ENCODE assay signal across 10 cellular contexts in genomic region chr21:45322231-45322959, GRCh38. TPM values are rescaled to one million over a fixed set of nuclear protein-coding genes. Genes with fewer than 3 reads are reported as not detected.
A peak's percentile ranks its signal among the peaks of the same experiment; 100 is the strongest.
DNase-seq lines count a peak whose midpoint lies in the region; ATAC-seq and TF ChIP-seq lines count a peak whose summit lies in the region.
"Had no signal": no experiment of that assay in that cellular context is flagged by ENCODE, and none has a peak within 500 bp of the region (broad histone marks: within the 10 kb centered on the region; RNA-seq: fewer than 3 reads in every experiment).

No MANE protein-coding gene starts in this region.

- H3K4me1 ChIP-seq in esophagus muscularis mucosa (peaks cover 53 to 85% (median 81%) of the 10 kb centered on the region in 4 donors), thoracic aorta (ENCODE audit: control insufficient read depth in 1 of 2, low read depth in 2 of 2) (peaks cover 33 to 78% of the 10 kb centered on the region in 2 donors)

- H3K27me3 Mint-ChIP-seq in activated T-cell treated with anti-CD3 and anti-CD28 coated beads, Interleukin-2, amount 50 U/mL, for 24 hours, result no peaks in the 10 kb centered on the region

- TF ChIP-seq CTCF in esophagus muscularis mucosa (IDR thresholded peaks at IDR 0.05) (no peak), thoracic aorta (IDR thresholded peaks at IDR 0.05) (peak; percentile 12), GM13977 (IDR thresholded peaks at IDR 0.05; ENCODE audit: extremely low read depth, insufficient read depth, missing control alignments) (no peak)

- no peak for TF ChIP-seq POLR2A in esophagus muscularis mucosa (IDR thresholded peaks at IDR 0.05; ENCODE audit: low read depth)

- H3K36me3 Mint-ChIP-seq in activated T-cell treated with anti-CD3 and anti-CD28 coated beads, Interleukin-2, amount 50 U/mL, for 24 hours (ENCODE audit: low read depth), result no peaks in the 10 kb centered on the region

- in situ Hi-C loops in GM13977 (cut with MboI; ENCODE audit: low pct_unique_long_range_greater_than_20kb, low sequenced_read_pairs, unreplicated experiment), result no loop called here

- whole genome bisulfite sequencing in esophagus muscularis mucosa, result 79% methylated on average over 24 of the region's 24 CpGs

- peak overlapping the region; percentile 19 for H3K27ac Mint-ChIP-seq in activated T-cell treated with anti-CD3 and anti-CD28 coated beads, Interleukin-2, amount 50 U/mL, for 24 hours

- ATAC-seq in thoracic aorta (ENCODE audit: insufficient number of reproducible peaks, low FRiP score, low read depth), result no peak

- peaks cover 26% of the 10 kb centered on the region for H3K4me1 Mint-ChIP-seq in activated T-cell treated with anti-CD3 and anti-CD28 coated beads, Interleukin-2, amount 50 U/mL, for 24 hours (ENCODE audit: low read depth)

- no peak for DNase-seq in activated T-cell treated with anti-CD3 and anti-CD28 coated beads, Interleukin-2, amount 50 U/mL, for 24 hours
- DNase-seq in activated T-cell treated with anti-CD3 and anti-CD28 coated beads, Interleukin-2, amount 50 U/mL, for 48 hours, result no peak
- DNase-seq in T follicular helper cell (ENCODE audit: low read depth) (peak; percentile 10), esophagus muscularis mucosa (ENCODE audit: extremely low spot score) (no peak), thoracic aorta (ENCODE audit: low spot score) (no peak), cerebellar cortex (ENCODE audit: low spot score) (no peak), GM19240 (ENCODE audit: insufficient read length, low spot score) (no peak), GM13977 (ENCODE audit: low spot score) (no peak)
- DNase-seq: T-helper 9 cell had no signal

- no peak overlapping the region for H3K4me3 ChIP-seq in esophagus muscularis mucosa
- H3K4me3 ChIP-seq in thoracic aorta, result no peak overlapping the region
- H3K4me3 ChIP-seq: Peyer's patch had no signal

- H3K27ac ChIP-seq in esophagus muscularis mucosa (replicated peaks in 1 of 4) (peak overlapping the region; percentile 80 to 84 (median 83)), thoracic aorta (peak overlapping the region; percentile 98 to 99)

- no peak overlapping the region for H3K4me3 Mint-ChIP-seq in activated T-cell treated with anti-CD3 and anti-CD28 coated beads, Interleukin-2, amount 50 U/mL, for 24 hours

- H3K9me3 ChIP-seq in esophagus muscularis mucosa, result no peaks in the 10 kb centered on the region
- H3K9me3 ChIP-seq in thoracic aorta, result no peaks in the 10 kb centered on the region
- H3K9me3 ChIP-seq: Peyer's patch had no signal

- H3K36me3 ChIP-seq in esophagus muscularis mucosa (no peaks in the 10 kb centered on the region), thoracic aorta (no peaks in the 10 kb centered on the region)
- H3K36me3 ChIP-seq: Peyer's patch had no signal

- no peaks in the 10 kb centered on the region for H3K9me3 Mint-ChIP-seq in activated T-cell treated with anti-CD3 and anti-CD28 coated beads, Interleukin-2, amount 50 U/mL, for 24 hours

- no peak for TF ChIP-seq EP300 in esophagus muscularis mucosa (IDR thresholded peaks at IDR 0.05)

- H3K27me3 ChIP-seq in esophagus muscularis mucosa, result no peaks in the 10 kb centered on the region
- no peaks in the 10 kb centered on the region for H3K27me3 ChIP-seq in thoracic aorta (replicated peaks; ENCODE audit: insufficient read depth)
- H3K27me3 ChIP-seq: Peyer's patch had no signal

- intact Hi-C loops in esophagus muscularis mucosa (cut with DNase I), result no loop called here

RNA-seq across cellular contexts. Expression of gene POFUT2, which starts 34.7 kb away (rescaled TPM):
- total RNA-seq in esophagus muscularis mucosa, result 10 to 100 TPM; 15.8 to 21.6 (median 18.7) TPM
- total RNA-seq in thoracic aorta, result 10 to 100 TPM; 70.8 to 87.3 TPM
